In genomic region chr6:25851961-25852360, GRCh38 we compare ENCODE assay signal across 24 cellular contexts. TPM values are rescaled to one million over a fixed set of nuclear protein-coding genes. Genes with fewer than 3 reads are reported as not detected.
"Had no signal": no experiment of that assay in that cellular context is flagged by ENCODE, and none has a peak within 500 bp of the region (broad histone marks: within the 10 kb centered on the region; RNA-seq: fewer than 3 reads in every experiment).

No MANE protein-coding gene starts in this region.

- H3K4me3 Mint-ChIP-seq: activated CD4-positive, alpha-beta memory T cell treated with anti-CD3 and anti-CD28 coated beads, Interleukin-2, amount 10 ng/mL, durations not matched to agents 7 days and 5 days; activated naive CD8-positive, alpha-beta T cell; endodermal cell; natural killer cell; type B pancreatic cell; WTC11 had no signal

- H3K9me3 ChIP-seq: colonic mucosa, esophagus squamous epithelium, gastrocnemius medialis, thoracic aorta, vagina had no signal

- H3K36me3 ChIP-seq: colonic mucosa, esophagus squamous epithelium, gastrocnemius medialis, sigmoid colon, thoracic aorta, vagina had no signal

- H3K27me3 Mint-ChIP-seq: activated CD4-positive, alpha-beta memory T cell treated with anti-CD3 and anti-CD28 coated beads, Interleukin-2, amount 10 ng/mL, durations not matched to agents 7 days and 5 days; type B pancreatic cell had no signal

- H3K4me1 ChIP-seq: colonic mucosa, esophagus squamous epithelium, gastrocnemius medialis, sigmoid colon, vagina had no signal

- ATAC-seq: gastrocnemius medialis, natural killer cell, WTC11 had no signal

- H3K4me1 Mint-ChIP-seq: endodermal cell had no signal

- H3K36me3 Mint-ChIP-seq: activated naive CD8-positive, alpha-beta T cell; natural killer cell; type B pancreatic cell; WTC11 had no signal

- H3K27ac Mint-ChIP-seq: activated CD4-positive, alpha-beta memory T cell treated with anti-CD3 and anti-CD28 coated beads, Interleukin-2, amount 10 ng/mL, durations not matched to agents 7 days and 5 days; activated naive CD8-positive, alpha-beta T cell; activated T-helper 2 cell treated with anti-CD3 and anti-CD28 coated beads, Interferon-gamma antibody, Interleukin-2, Interleukin-4, amounts not matched to agents 10 μg/mL and 5 μg/mL and 100 μg/mL, durations not matched to agents 14 hours and 24 hours and 36 hours; endodermal cell; natural killer cell; type B pancreatic cell; WTC11 had no signal

- H3K27ac ChIP-seq: colonic mucosa, esophagus squamous epithelium, gastrocnemius medialis, sigmoid colon, thoracic aorta, vagina had no signal

- H3K4me3 ChIP-seq: colonic mucosa, esophagus squamous epithelium, gastrocnemius medialis, sigmoid colon, thoracic aorta, vagina had no signal

- H3K27me3 ChIP-seq: colonic mucosa, esophagus squamous epithelium, gastrocnemius medialis, sigmoid colon, vagina had no signal

- DNase-seq: activated CD4-positive, alpha-beta memory T cell treated with anti-CD3 and anti-CD28 coated beads, Interleukin-2, amount 10 ng/mL, durations not matched to agents 7 days and 5 days; activated naive CD4-positive, alpha-beta T cell; amygdala; colonic mucosa; endodermal cell; esophagus squamous epithelium; gastrocnemius medialis; hippocampal formation; midbrain; natural killer cell; sigmoid colon; stimulated activated CD4-positive, alpha-beta T cell treated with anti-CD3 and anti-CD28 coated beads, Interleukin-2, amount 100 ng/mL, for 48 hours; stimulated activated CD8-positive, alpha-beta memory T cell treated with anti-CD3 and anti-CD28 coated beads, Interleukin-4, amount 100 ng/mL, for 48 hours; stimulated activated naive CD4-positive, alpha-beta T cell had no signal

- H3K9me3 Mint-ChIP-seq: activated CD4-positive, alpha-beta memory T cell treated with anti-CD3 and anti-CD28 coated beads, Interleukin-2, amount 10 ng/mL, durations not matched to agents 7 days and 5 days; endodermal cell; natural killer cell; type B pancreatic cell had no signal

RNA-seq across cellular contexts. Expression of gene SLC17A1, which starts 20.1 kb away (rescaled TPM):
- total RNA-seq: activated CD4-positive, alpha-beta memory T cell treated with anti-CD3 and anti-CD28 coated beads, Interleukin-2, amount 10 ng/mL, durations not matched to agents 7 days and 5 days; bronchial epithelial cell; colonic mucosa; endodermal cell; esophagus squamous epithelium; gastrocnemius medialis; osteoblast; posterior vena cava; sigmoid colon; T-helper 2 cell treated with Interferon-gamma antibody and Interleukin-4, amounts not matched to agents 100 ng/mL and 5 ng/mL, for 36 hours; thoracic aorta; vagina; WTC11 had no signal

RNA-seq across cellular contexts. Expression of gene SLC17A3, which starts 22.1 kb away (rescaled TPM):
- total RNA-seq: bronchial epithelial cell, colonic mucosa, endodermal cell, esophagus squamous epithelium, osteoblast, posterior vena cava, sigmoid colon, vagina, WTC11 had no signal
- polyA plus RNA-seq: sigmoid colon had no signal
